Comparison of ENCODE assay signal across 1 cellular context in the genomic region with DNA sequence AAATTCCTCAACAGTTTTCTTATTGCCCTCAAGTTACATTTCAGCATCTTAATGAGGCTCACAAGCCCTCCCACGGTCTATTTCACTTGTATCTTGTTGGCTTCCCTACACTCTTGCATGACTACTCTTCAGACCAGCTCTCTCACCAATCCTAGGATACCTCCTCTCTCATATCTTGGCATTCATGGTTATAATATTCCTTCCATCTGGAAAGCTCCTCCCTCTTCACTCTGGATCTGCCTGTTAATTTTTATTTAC.
TF ChIP-seq lines count a peak whose summit lies in the region.

No MANE protein-coding gene starts in this region.

TF ChIP-seq in IMR-90, 13 proteins besides CTCF, POLR2A, EP300 and RAD21:
- TF ChIP-seq CEBPB (IDR thresholded peaks at IDR 0.05; ENCODE audit: low read depth, low read length) (no peak), MAZ (IDR thresholded peaks at IDR 0.05; ENCODE audit: borderline replicate concordance, low read depth, low read length) (no peak), RFX5 (IDR thresholded peaks at IDR 0.05; ENCODE audit: low read depth, low read length) (no peak), SMC3 (IDR thresholded peaks at IDR 0.05; ENCODE audit: low read depth, low read length) (no peak)
TF ChIP-seq in IMR-90: peak in this region for 0.
